In genomic region chr20:33875055-33875454, GRCh38 we compare ENCODE assay signal across 13 cellular contexts.
DNase-seq lines count a peak whose midpoint lies in the region; ATAC-seq, FAIRE-seq and TF ChIP-seq lines count a peak whose summit lies in the region.
"Had no signal": no experiment of that assay in that cellular context is flagged by ENCODE, and none has a peak within 500 bp of the region (broad histone marks: within the 10 kb centered on the region; RNA-seq: fewer than 3 reads in every experiment).

No MANE protein-coding gene starts in this region.

- H2AFZ ChIP-seq in OCI-LY7 (ENCODE audit: low read length), result no peak overlapping the region; the same call in 1 of the 2 replicates

- H3K36me3 ChIP-seq in OCI-LY7 (ENCODE audit: insufficient read depth, low read length) (peaks cover 6% of the 10 kb centered on the region; the same call in 1 of the 2 replicates), esophagus muscularis mucosa (no peaks in the 10 kb centered on the region)
- H3K36me3 ChIP-seq: colonic mucosa, right atrium auricular region had no signal

- 84% methylated on average over 7 of the region's 7 CpGs for WGBS in esophagus muscularis mucosa

- H3K27ac ChIP-seq in OCI-LY7 (ENCODE audit: low read depth, low read length, poor library complexity, severe bottlenecking) (peak overlapping the region; percentile 93), esophagus muscularis mucosa (replicated peaks in 1 of 4) (no peak overlapping the region)
- H3K27ac ChIP-seq: colonic mucosa, right atrium auricular region had no signal

- BruUV-seq in OCI-LY7 (replicated peaks; lab: Mats Ljungman, UMichigan), result no TSS peak

- H3K9me2 ChIP-seq in OCI-LY7 (ENCODE audit: insufficient read depth, low read length), result no peaks in the 10 kb centered on the region

- no peaks in the 10 kb centered on the region for H3K79me2 ChIP-seq in OCI-LY7 (ENCODE audit: insufficient read depth, low read depth, low read length)

- CTCF ChIA-PET in OCI-LY7 (lab: Charles Lee; ENCODE audit: unreplicated experiment), result interaction anchor here (0.6 kb wide), 1 partner anchor 82 kb away, joined by 3 read pairs; no protein-coding TSS in a partner anchor

- H3K4me1 ChIP-seq in OCI-LY7 (ENCODE audit: insufficient read depth, low read length, poor library complexity, severe bottlenecking) (peaks cover 49% of the 10 kb centered on the region), esophagus muscularis mucosa (peaks cover 0 to 11% (median 8%) of the 10 kb centered on the region in 4 donors)
- H3K4me1 ChIP-seq: colonic mucosa, right atrium auricular region had no signal

- no peaks in the 10 kb centered on the region for H3K27me3 ChIP-seq in esophagus muscularis mucosa
- H3K27me3 ChIP-seq: colonic mucosa, right atrium auricular region had no signal

- no peak for TF ChIP-seq CTCF in GM20000 (IDR thresholded peaks at IDR 0.05; ENCODE audit: extremely low read depth, missing control alignments)
- TF ChIP-seq CTCF in OCI-LY7 (conservative IDR thresholded peaks at IDR 0.05; ENCODE audit: low read length), result no peak
- no peak for TF ChIP-seq CTCF in esophagus muscularis mucosa (IDR thresholded peaks at IDR 0.05)

- FAIRE-seq in GM12891 (lab: Jason Lieb, UNC), result peak; percentile 84

- peak overlapping the region; percentile 87 for H3K4me2 ChIP-seq in OCI-LY7 (ENCODE audit: low read length)

- TF ChIP-seq POLR2A in GM12891 (IDR thresholded peaks at IDR 0.05; ENCODE audit: low read depth, low read length), result no peak
- no peak for TF ChIP-seq POLR2A in esophagus muscularis mucosa (IDR thresholded peaks at IDR 0.05; ENCODE audit: low read depth)

- H3K4me3 ChIP-seq in OCI-LY7 (ENCODE audit: low read depth, low read length, poor library complexity, severe bottlenecking), result peak overlapping the region; percentile 54
- no peak overlapping the region for H3K4me3 ChIP-seq in esophagus muscularis mucosa
- H3K4me3 ChIP-seq: colonic mucosa, right atrium auricular region had no signal

- intact Hi-C loops in OCI-LY7 (cut with micrococcal nuclease; ENCODE audit: unreplicated experiment), result loop anchor here (1.0 to 2.0 kb wide), 3 partner anchors 8 to 118 kb away; partner anchors contain the start of gene RALY
- intact Hi-C loops in esophagus muscularis mucosa (cut with DNase I), result no loop called here

- H3K9me3 ChIP-seq in OCI-LY7 (ENCODE audit: low read length), result peaks cover 19% of the 10 kb centered on the region; the same call in 1 of the 2 replicates
- H3K9me3 ChIP-seq in esophagus muscularis mucosa, result peaks cover 0 to 21% (median 9%) of the 10 kb centered on the region in 4 donors
- H3K9me3 ChIP-seq: colonic mucosa had no signal

- peak; percentile 60 for ATAC-seq in HG03066 (IDR thresholded peaks at IDR 0.05; ENCODE audit: low read depth, unreplicated experiment)
- ATAC-seq: activated CD8-positive, alpha-beta memory T cell treated with anti-CD3 and anti-CD28 coated beads, Interleukin-2, amount 10 ng/mL, durations not matched to agents 7 days and 5 days had no signal

- POLR2A ChIA-PET in OCI-LY7 (lab: Charles Lee), result interaction anchor here (0.7 to 3.5 kb wide), 5 partner anchors 8 to 237 kb away, joined by 4 to 12 read pairs (median 6); partner anchors contain the start of gene EIF2S2

- DNase-seq in GM12891 (ENCODE audit: insufficient read length, low spot score), result peak; percentile 63
- DNase-seq in GM20000 (ENCODE audit: low spot score), result peak; percentile 62
- DNase-seq in OCI-LY7 (ENCODE audit: low spot score), result peak; percentile 96
- DNase-seq in esophagus muscularis mucosa (ENCODE audit: extremely low spot score), result no peak
- no peak for DNase-seq in NCI-H2107 treated with DMSO at 0.1 percent for 48 hours (lab: John Stamatoyannopoulos, UW; ENCODE audit: unreplicated experiment)
- DNase-seq in NCI-H774 (lab: John Stamatoyannopoulos, UW), result no peak
- DNase-seq in occipital lobe (lab: John Stamatoyannopoulos, UW), result no peak
- DNase-seq: activated CD8-positive, alpha-beta memory T cell treated with anti-CD3 and anti-CD28 coated beads, Interleukin-2, amount 10 ng/mL, durations not matched to agents 7 days and 5 days; activated naive CD8-positive, alpha-beta T cell treated with anti-CD3 and anti-CD28 coated beads for 36 hours; colonic mucosa; NCI-H2029 had no signal

- no peaks in the 10 kb centered on the region for H4K20me1 ChIP-seq in OCI-LY7 (ENCODE audit: insufficient read depth, low read length)

- TF ChIP-seq EP300 in esophagus muscularis mucosa (IDR thresholded peaks at IDR 0.05), result no peak

TF ChIP-seq in GM12891, 5 proteins besides CTCF, POLR2A, EP300 and RAD21:
- no peak for TF ChIP-seq TAF1 (IDR thresholded peaks at IDR 0.05; ENCODE audit: low read depth, low read length)
- TF ChIP-seq SPI1 (IDR thresholded peaks at IDR 0.05; ENCODE audit: low read depth, low read length), result peak; percentile 96

Comparison
In these comparisons a context has a peak if more than half of its experiments do, and no peak if none do; other contexts are left out.
1. DNase-seq: peak in GM12891 (single experiment), GM20000 (single experiment) and OCI-LY7 (single experiment); none in esophagus muscularis mucosa (single experiment), NCI-H2107 treated with DMSO at 0.1 percent for 48 hours (single experiment), NCI-H774 (single experiment) and occipital lobe (single experiment).